1 cellular context compared by ENCODE assay signal in genomic region chr1:1452882-1453281, GRCh38.
TF ChIP-seq lines count a peak whose summit lies in the region.

No MANE protein-coding gene starts in this region.

TF ChIP-seq in HepG2, 621 proteins besides CTCF, POLR2A, EP300 and RAD21:
- TF ChIP-seq RBFOX2 (IDR thresholded peaks at IDR 0.05; ENCODE audit: low read depth, low read length) (no peak), ZNF530 (CRISPR knock-in tag; IDR thresholded peaks at IDR 0.05; ENCODE audit: low read depth) (no peak), AKNA (CRISPR knock-in tag; IDR thresholded peaks at IDR 0.05; ENCODE audit: borderline replicate concordance) (no peak), ZHX1 (CRISPR knock-in tag; IDR thresholded peaks at IDR 0.05; ENCODE audit: low read depth) (no peak), MBD4 (IDR thresholded peaks at IDR 0.05; ENCODE audit: borderline replicate concordance, low read length) (no peak), ZBTB33 (CRISPR knock-in tag; IDR thresholded peaks at IDR 0.05) (peak; percentile 62; the same call in 1 of the 2 replicates), EED (CRISPR knock-in tag; IDR thresholded peaks at IDR 0.05) (no peak), ZNF430 (CRISPR knock-in tag; IDR thresholded peaks at IDR 0.05) (no peak), MTF2 (CRISPR knock-in tag; IDR thresholded peaks at IDR 0.05; ENCODE audit: borderline replicate concordance) (no peak), RXRB (CRISPR knock-in tag; IDR thresholded peaks at IDR 0.05; ENCODE audit: borderline replicate concordance) (0 out of 2 replicates have a peak, but pooled peaks have one; percentile 20), ZSCAN5A (CRISPR knock-in tag; IDR thresholded peaks at IDR 0.05; ENCODE audit: borderline replicate concordance) (no peak), ZKSCAN1 (IDR thresholded peaks at IDR 0.05; ENCODE audit: low read length) (peak; percentile 77)
TF ChIP-seq in HepG2: peak in this region for 3.
